Comparison of ENCODE assay signal across 19 cellular contexts in genomic region chr22:28562324-28562723, GRCh38.
DNase-seq lines count a peak whose midpoint lies in the region; ATAC-seq, FAIRE-seq and TF ChIP-seq lines count a peak whose summit lies in the region.
"Had no signal": no experiment of that assay in that cellular context is flagged by ENCODE, and none has a peak within 500 bp of the region (broad histone marks: within the 10 kb centered on the region; RNA-seq: fewer than 3 reads in every experiment).

No MANE protein-coding gene starts in this region.

- no peak for TF ChIP-seq POLR2A in K562 (conservative IDR thresholded peaks at IDR 0.05)

- no peak for TF ChIP-seq EP300 in K562 (IDR thresholded peaks at IDR 0.05; ENCODE audit: low read length)

- CTCF ChIA-PET in K562 (lab: Yijun Ruan, JAX; ENCODE audit: low intra/inter-chr PET ratio): no interaction called here

- WGBS in K562 (ENCODE audit: insufficient coverage, low coverage, missing lambda C conversion rate): 78% methylated on average over 1 of the region's 1 CpG

- H3K9me3 Mint-ChIP-seq in stimulated activated naive CD8-positive, alpha-beta T cell treated with anti-CD3 and anti-CD28 coated beads, Interleukin-15, amount 100 ng/mL, for 72 hours: peaks cover 0 to under 1% of the 10 kb centered on the region in 2 donors
- H3K9me3 Mint-ChIP-seq: HFFc6 had no signal

- H3K9ac ChIP-seq in MM.1S (ENCODE audit: low read length): no peak overlapping the region
- no peak overlapping the region for H3K9ac ChIP-seq in K562 (ENCODE audit: insufficient read depth in 1 of 2, low read depth in 2 of 2, low read length in 2 of 2)
- no peak overlapping the region for H3K9ac ChIP-seq in keratinocyte (ENCODE audit: control insufficient read depth, extremely low read depth, insufficient read depth, low read length)

- in situ Hi-C loops in K562 (cut with MboI): no loop called here

- no peak for TF ChIP-seq RAD21 in K562 (CRISPR knock-in tag; conservative IDR thresholded peaks at IDR 0.05 in 1 of 2, IDR thresholded peaks at IDR 0.05 in 1 of 2)

- H3K27ac Mint-ChIP-seq in stimulated activated naive CD8-positive, alpha-beta T cell treated with anti-CD3 and anti-CD28 coated beads, Interleukin-15, amount 100 ng/mL, for 72 hours: no peak overlapping the region
- H3K27ac Mint-ChIP-seq: CD4-positive, CD25-positive, alpha-beta regulatory T cell; CD8-positive, alpha-beta memory T cell; HFFc6 had no signal

- H3F3A ChIP-seq in MM.1S (ENCODE audit: insufficient read depth, low read length): no peaks in the 10 kb centered on the region

- no peaks in the 10 kb centered on the region for H3K79me2 ChIP-seq in MM.1S (ENCODE audit: low read length)
- no peaks in the 10 kb centered on the region for H3K79me2 ChIP-seq in K562 (ENCODE audit: control insufficient read depth, insufficient read depth, low read length)
- no peaks in the 10 kb centered on the region for H3K79me2 ChIP-seq in keratinocyte (ENCODE audit: control insufficient read depth, insufficient read depth, low read length)

- H3K27me3 Mint-ChIP-seq in stimulated activated naive CD8-positive, alpha-beta T cell treated with anti-CD3 and anti-CD28 coated beads, Interleukin-15, amount 100 ng/mL, for 72 hours: peaks cover 15% of the 10 kb centered on the region

- dilution Hi-C loops in keratinocyte (cut with MboI; ENCODE audit: extremely low pct_ligation_motif_present, low sequenced_read_pairs): no loop called here

- peaks cover 5% of the 10 kb centered on the region; the same call in 1 of the 2 replicates for H3K4me1 ChIP-seq in MM.1S (ENCODE audit: low read length)
- H3K4me1 ChIP-seq in K562 (replicated peaks in 1 of 2; ENCODE audit: control insufficient read depth in 2 of 2, insufficient read depth in 2 of 2, low read length in 2 of 2): peaks cover 3 to 30% of the 10 kb centered on the region in 2 experiments; a peak in 3 of 5 replicates
- H3K4me1 ChIP-seq in keratinocyte (ENCODE audit: control insufficient read depth, extremely low read depth, insufficient read depth, low read length): peaks cover 16% of the 10 kb centered on the region
- H3K4me1 ChIP-seq: BE2C had no signal

- no peaks in the 10 kb centered on the region for H3K9me3 ChIP-seq in MM.1S (replicated peaks; ENCODE audit: insufficient read depth, low read length)
- H3K9me3 ChIP-seq in K562 (replicated peaks; ENCODE audit: control insufficient read depth, insufficient read depth, low read depth, low read length): no peaks in the 10 kb centered on the region
- H3K9me3 ChIP-seq in keratinocyte (ENCODE audit: control insufficient read depth, low read depth, low read length): no peaks in the 10 kb centered on the region
- H3K9me3 ChIP-seq: BE2C had no signal

- H3K9me2 ChIP-seq in MM.1S (replicated peaks; ENCODE audit: insufficient read depth, low read length): no peaks in the 10 kb centered on the region

- H3K27ac ChIP-seq in MM.1S (ENCODE audit: low read length) (no peak overlapping the region), K562 (ENCODE audit: extremely low read depth, low read depth, low read length) (peak overlapping the region; percentile 3; the same call in 1 of the 3 replicates), keratinocyte (ENCODE audit: control insufficient read depth, insufficient read depth, low read length) (no peak overlapping the region)

- TF ChIP-seq CTCF in MM.1S (IDR thresholded peaks at IDR 0.05; ENCODE audit: low read length) (no peak), K562 (IDR thresholded peaks at IDR 0.05 in 2 of 3, conservative IDR thresholded peaks at IDR 0.05 in 1 of 3; ENCODE audit: insufficient read depth in 2 of 3, low read depth in 1 of 3, low read length in 3 of 3) (no peak), keratinocyte (optimal IDR thresholded peaks at IDR 0.05 in 1 of 3, IDR thresholded peaks at IDR 0.05 in 1 of 3, conservative IDR thresholded peaks at IDR 0.05 in 1 of 3; ENCODE audit: extremely low read depth in 1 of 3, insufficient read depth in 2 of 3, low read length in 3 of 3) (no peak)

- H3K4me3 ChIP-seq in MM.1S (ENCODE audit: low read length) (peak overlapping the region; percentile 12; the same call in 1 of the 2 replicates), K562 (no peak overlapping the region), keratinocyte (ENCODE audit: control insufficient read depth in 2 of 3, extremely low read depth in 1 of 3, insufficient read depth in 2 of 3, low read depth in 1 of 3, low read length in 3 of 3) (no peak overlapping the region)

- intact Hi-C loops in K562 (cut with micrococcal nuclease): no loop called here

- H2AFZ ChIP-seq in MM.1S (ENCODE audit: low read length) (peak overlapping the region; percentile 74), K562 (ENCODE audit: low read depth, low read length) (0 out of 2 replicates have a peak overlapping the region, but pooled peaks have one; percentile 44), keratinocyte (ENCODE audit: control insufficient read depth, low read length) (peak overlapping the region; percentile 52)

- DNase-seq in MM.1S: peak; percentile 50
- no peak for DNase-seq in K562 (ENCODE audit: extremely low read depth in 1 of 4, low spot score in 3 of 4)
- DNase-seq in keratinocyte (ENCODE audit: low read depth, low spot score): no peak
- DNase-seq in stimulated activated naive CD8-positive, alpha-beta T cell treated with anti-CD3 and anti-CD28 coated beads, Interleukin-15, amount 100 ng/mL, for 72 hours: no peak
- DNase-seq: ACHN; BE2C; C1 segment of cervical spinal cord; CD4-positive, CD25-positive, alpha-beta regulatory T cell; CD8-positive, alpha-beta memory T cell; COR-L47; DMS 273 treated with DMSO at 0.1 percent for 48 hours; DMS53; GOT3; H7; HFFc6 had no signal

- H3K9me1 ChIP-seq in K562 (ENCODE audit: control insufficient read depth, insufficient read depth, low read length) (no peaks in the 10 kb centered on the region), keratinocyte (ENCODE audit: control insufficient read depth, extremely low read depth, insufficient read depth, low read length) (no peaks in the 10 kb centered on the region)

- no peak overlapping the region for H3K4me3 Mint-ChIP-seq in stimulated activated naive CD8-positive, alpha-beta T cell treated with anti-CD3 and anti-CD28 coated beads, Interleukin-15, amount 100 ng/mL, for 72 hours
- H3K4me3 Mint-ChIP-seq: CD4-positive, CD25-positive, alpha-beta regulatory T cell; CD8-positive, alpha-beta memory T cell; HFFc6 had no signal

- H3K4me2 ChIP-seq in MM.1S (ENCODE audit: low read depth, low read length): peak overlapping the region; percentile 47; the same call in 1 of the 2 replicates
- no peak overlapping the region for H3K4me2 ChIP-seq in K562 (ENCODE audit: insufficient read depth, low read length)
- peak overlapping the region; percentile 9 for H3K4me2 ChIP-seq in keratinocyte (ENCODE audit: control insufficient read depth, extremely low read depth, insufficient read depth, low read depth, low read length)

- POLR2A ChIA-PET in K562 (lab: Yijun Ruan, JAX): interaction anchor here (0.7 kb wide), 1 partner anchor 238 kb away, joined by 3 read pairs; no protein-coding TSS in a partner anchor

- no TSS peak for BruUV-seq in K562 (replicated peaks; lab: Mats Ljungman, UMichigan)

- no peak for ATAC-seq in K562
- ATAC-seq in stimulated activated naive CD8-positive, alpha-beta T cell treated with anti-CD3 and anti-CD28 coated beads, Interleukin-15, amount 100 ng/mL, for 72 hours: no peak
- ATAC-seq in HG03439 (IDR thresholded peaks at IDR 0.05; ENCODE audit: unreplicated experiment): no peak
- no peak for ATAC-seq in GM19395 (IDR thresholded peaks at IDR 0.05; ENCODE audit: unreplicated experiment)
- ATAC-seq: HCT116 had no signal

- H3K36me3 ChIP-seq in MM.1S (replicated peaks; ENCODE audit: insufficient read depth, low read length): no peaks in the 10 kb centered on the region
- no peaks in the 10 kb centered on the region for H3K36me3 ChIP-seq in K562 (ENCODE audit: control insufficient read depth, insufficient read depth, low read length)
- H3K36me3 ChIP-seq in keratinocyte (ENCODE audit: control insufficient read depth in 2 of 2, extremely low read depth in 1 of 2, insufficient read depth in 2 of 2, low read length in 2 of 2): no peaks in the 10 kb centered on the region
- H3K36me3 ChIP-seq: BE2C had no signal

- no peak for FAIRE-seq in K562 (lab: Jason Lieb, UNC)
- no peak for FAIRE-seq in keratinocyte (lab: Jason Lieb, UNC)
- FAIRE-seq: A204.1 had no signal

- H4K20me1 ChIP-seq in MM.1S (ENCODE audit: insufficient read depth, low read length): no peaks in the 10 kb centered on the region
- H4K20me1 ChIP-seq in K562 (replicated peaks; ENCODE audit: control insufficient read depth, insufficient read depth, low read length): no peaks in the 10 kb centered on the region
- H4K20me1 ChIP-seq in keratinocyte (ENCODE audit: control insufficient read depth, extremely low read depth, insufficient read depth, low read length): no peaks in the 10 kb centered on the region

- no peaks in the 10 kb centered on the region for H3K4me1 Mint-ChIP-seq in stimulated activated naive CD8-positive, alpha-beta T cell treated with anti-CD3 and anti-CD28 coated beads, Interleukin-15, amount 100 ng/mL, for 72 hours
- H3K4me1 Mint-ChIP-seq: CD4-positive, CD25-positive, alpha-beta regulatory T cell; CD8-positive, alpha-beta memory T cell had no signal

- H3K27me3 ChIP-seq in MM.1S (replicated peaks; ENCODE audit: insufficient read depth, low read length): no peaks in the 10 kb centered on the region
- H3K27me3 ChIP-seq in K562 (ENCODE audit: control insufficient read depth in 2 of 2, insufficient read depth in 2 of 2, low read length in 2 of 2): no peaks in the 10 kb centered on the region
- no peaks in the 10 kb centered on the region for H3K27me3 ChIP-seq in keratinocyte (ENCODE audit: control insufficient read depth, extremely low read depth, insufficient read depth, low read length)
- H3K27me3 ChIP-seq: BE2C had no signal

TF ChIP-seq in K562, 482 proteins besides CTCF, POLR2A, EP300 and RAD21 (continues in another document):
- TF ChIP-seq FOXJ3 (CRISPR knock-in tag; IDR thresholded peaks at IDR 0.05): no peak
